19 cellular contexts compared by ENCODE assay signal in the genomic region with DNA sequence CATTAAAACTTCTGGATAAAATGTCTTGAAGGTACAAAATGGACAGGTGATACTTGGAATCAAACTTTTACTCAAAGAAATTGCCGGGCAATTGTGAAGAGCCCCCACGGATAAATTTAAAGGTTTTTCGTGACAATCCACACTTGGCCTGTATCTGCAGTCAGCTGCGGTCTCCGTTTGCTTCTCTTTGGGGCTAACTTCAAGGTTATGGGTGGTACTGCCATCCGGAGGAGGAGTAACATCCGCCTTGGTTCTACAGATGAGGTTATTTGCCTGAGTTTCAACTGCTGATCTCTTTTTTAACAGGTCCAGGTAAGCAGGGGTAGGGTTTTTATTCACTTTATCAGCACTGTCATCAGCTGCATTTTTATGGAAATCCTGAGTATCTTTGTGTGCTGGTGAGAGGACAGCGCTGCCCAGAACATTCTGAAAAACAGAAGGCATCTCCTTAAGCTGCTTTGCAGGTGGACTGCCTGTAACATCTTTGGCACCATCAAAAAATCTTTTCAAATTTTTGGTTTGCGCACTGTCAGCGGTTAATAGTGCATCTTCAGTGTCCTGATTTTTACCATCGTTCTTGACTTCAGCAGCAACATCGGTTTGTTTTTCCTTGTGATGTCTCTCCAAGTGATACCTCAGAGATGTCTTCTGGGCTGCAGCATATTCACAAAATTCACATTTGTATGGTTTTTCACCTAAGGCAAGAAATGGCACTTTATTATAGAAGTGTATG. TPM values are rescaled to one million over a fixed set of nuclear protein-coding genes. Genes with fewer than 3 reads are reported as not detected.
DNase-seq lines count a peak whose midpoint lies in the region; ATAC-seq lines count a peak whose summit lies in the region.
"Had no signal": no experiment of that assay in that cellular context is flagged by ENCODE, and none has a peak within 500 bp of the region (broad histone marks: within the 10 kb centered on the region; RNA-seq: fewer than 3 reads in every experiment).

No MANE protein-coding gene starts in this region.

- no peak overlapping the region for H2BK120ac ChIP-seq in mesendoderm (ENCODE audit: low read depth, low read length)

- H3K56ac ChIP-seq in mesendoderm (ENCODE audit: low read length), result no peak overlapping the region

- H3K4me1 Mint-ChIP-seq in activated naive CD4-positive, alpha-beta T cell treated with anti-CD3 and anti-CD28 coated beads, Interleukin-2, amount 10 ng/mL, durations not matched to agents 7 days and 5 days, result peaks cover 86% of the 10 kb centered on the region
- H3K4me1 Mint-ChIP-seq in IgD-negative memory B cell, result peaks cover 32 to 56% (median 39%) of the 10 kb centered on the region in 3 donors
- peaks cover 86% of the 10 kb centered on the region for H3K4me1 Mint-ChIP-seq in activated naive CD8-positive, alpha-beta T cell treated with anti-CD3 and anti-CD28 coated beads for 36 hours

- no peak overlapping the region for H2BK15ac ChIP-seq in mesendoderm (replicated peaks; ENCODE audit: low read depth)

- H3K27ac Mint-ChIP-seq in activated naive CD4-positive, alpha-beta T cell treated with anti-CD3 and anti-CD28 coated beads, Interleukin-2, amount 10 ng/mL, durations not matched to agents 7 days and 5 days, result peak overlapping the region; percentile 73
- peak overlapping the region; percentile 54 to 84 (median 76) for H3K27ac Mint-ChIP-seq in IgD-negative memory B cell
- H3K27ac Mint-ChIP-seq in activated naive CD8-positive, alpha-beta T cell treated with anti-CD3 and anti-CD28 coated beads for 36 hours, result peak overlapping the region; percentile 92

- no peaks in the 10 kb centered on the region for H3K27me3 ChIP-seq in mesendoderm (ENCODE audit: insufficient read depth, low read length, poor library complexity)
- H3K27me3 ChIP-seq: colonic mucosa had no signal

- peaks cover 20% of the 10 kb centered on the region for H3K79me1 ChIP-seq in mesendoderm (ENCODE audit: low read length)

- DNase-seq in activated naive CD4-positive, alpha-beta T cell treated with anti-CD3 and anti-CD28 coated beads, Interleukin-2, amount 10 ng/mL, durations not matched to agents 7 days and 5 days, result no peak
- no peak for DNase-seq in activated naive CD4-positive, alpha-beta T cell treated with anti-CD3 and anti-CD28 coated beads, Interleukin-2, amount 50 U/mL, for 16 hours
- no peak for DNase-seq in activated naive CD8-positive, alpha-beta T cell treated with anti-CD3 and anti-CD28 coated beads for 36 hours
- DNase-seq in stimulated activated CD8-positive, alpha-beta memory T cell treated with anti-CD3 and anti-CD28 coated beads, Interleukin-4, amount 100 ng/mL, for 48 hours, result peak; percentile 26
- DNase-seq in G401 (ENCODE audit: low spot score) (no peak), mesendoderm (no peak)
- DNase-seq: activated CD4-positive, CD25-positive, alpha-beta regulatory T cell treated with anti-CD3 and anti-CD28 coated beads, Interleukin-2, amount 50 U/mL, for 72 hours; COR-L47; EL; kidney glomerular epithelial cell; MV-4-11; NCI-H2029 treated with DMSO at 0.1 percent for 48 hours; NCI-H510A; occipital lobe; SIG-M5 had no signal

- H3K27me3 Mint-ChIP-seq in activated naive CD4-positive, alpha-beta T cell treated with anti-CD3 and anti-CD28 coated beads, Interleukin-2, amount 10 ng/mL, durations not matched to agents 7 days and 5 days, result no peaks in the 10 kb centered on the region
- no peaks in the 10 kb centered on the region for H3K27me3 Mint-ChIP-seq in IgD-negative memory B cell
- H3K27me3 Mint-ChIP-seq in activated naive CD8-positive, alpha-beta T cell treated with anti-CD3 and anti-CD28 coated beads for 36 hours, result no peaks in the 10 kb centered on the region

- no CpG with 5 or more reads among the region's 12 CpGs for WGBS in mesendoderm (ENCODE audit: extremely low coverage, insufficient coverage, low lambda C conversion rate)

- no peak overlapping the region for H3K27ac ChIP-seq in mesendoderm (ENCODE audit: low read depth, low read length)
- H3K27ac ChIP-seq: colonic mucosa had no signal

- ATAC-seq in HG02623 (IDR thresholded peaks at IDR 0.05; ENCODE audit: unreplicated experiment), result no peak

- no peak overlapping the region for H2BK5ac ChIP-seq in mesendoderm (ENCODE audit: low read length)

- H3K79me2 ChIP-seq in mesendoderm (ENCODE audit: control insufficient read depth, insufficient read depth, low read length), result peaks cover 82% of the 10 kb centered on the region

- H3K4me2 ChIP-seq in mesendoderm (ENCODE audit: low read length), result no peak overlapping the region

- no peak overlapping the region for H3K23ac ChIP-seq in mesendoderm (ENCODE audit: low read length)

- H4K8ac ChIP-seq in mesendoderm (ENCODE audit: low read depth, low read length), result no peak overlapping the region

- H3K18ac ChIP-seq in mesendoderm (ENCODE audit: low read length), result no peak overlapping the region

- CTCF ChIA-PET in activated naive CD4-positive, alpha-beta T cell treated with anti-CD3 and anti-CD28 coated beads, Interleukin-2, amount 10 ng/mL, durations not matched to agents 7 days and 5 days (lab: Charles Lee), result interaction anchor here (0.6 to 1.7 kb wide), 5 partner anchors 101 to 365 kb away, joined by 3 read pairs; no protein-coding TSS in a partner anchor

- no peak overlapping the region for H3K4me3 Mint-ChIP-seq in activated naive CD4-positive, alpha-beta T cell treated with anti-CD3 and anti-CD28 coated beads, Interleukin-2, amount 10 ng/mL, durations not matched to agents 7 days and 5 days
- no peak overlapping the region for H3K4me3 Mint-ChIP-seq in IgD-negative memory B cell
- peak overlapping the region; percentile 65 for H3K4me3 Mint-ChIP-seq in activated naive CD8-positive, alpha-beta T cell treated with anti-CD3 and anti-CD28 coated beads for 36 hours

- H3K4ac ChIP-seq in mesendoderm (ENCODE audit: low read depth, low read length), result no peak overlapping the region

- H3K4me3 ChIP-seq in mesendoderm (ENCODE audit: low read length), result no peak overlapping the region
- H3K4me3 ChIP-seq: colonic mucosa had no signal

- H3K36me3 ChIP-seq in mesendoderm (ENCODE audit: control insufficient read depth, insufficient read depth, low read length), result peaks cover 22% of the 10 kb centered on the region

- H2AK5ac ChIP-seq in mesendoderm (ENCODE audit: low read length), result no peak overlapping the region

- H3K4me1 ChIP-seq in mesendoderm (ENCODE audit: control insufficient read depth, low read depth, low read length), result no peaks in the 10 kb centered on the region

- no peak overlapping the region for H3K9ac ChIP-seq in mesendoderm (ENCODE audit: low read length)

- in situ Hi-C loops in G401 (cut with HindIII; ENCODE audit: low sequenced_read_pairs), result no loop called here

- no peak overlapping the region for H4K5ac ChIP-seq in mesendoderm (ENCODE audit: low read length)

- peaks cover 89% of the 10 kb centered on the region for H3K36me3 Mint-ChIP-seq in activated naive CD4-positive, alpha-beta T cell treated with anti-CD3 and anti-CD28 coated beads, Interleukin-2, amount 10 ng/mL, durations not matched to agents 7 days and 5 days
- peaks cover 2% of the 10 kb centered on the region for H3K36me3 Mint-ChIP-seq in IgD-negative memory B cell
- H3K36me3 Mint-ChIP-seq in activated naive CD8-positive, alpha-beta T cell treated with anti-CD3 and anti-CD28 coated beads for 36 hours, result peaks cover 91% of the 10 kb centered on the region

- no peaks in the 10 kb centered on the region for H3K9me3 Mint-ChIP-seq in activated naive CD4-positive, alpha-beta T cell treated with anti-CD3 and anti-CD28 coated beads, Interleukin-2, amount 10 ng/mL, durations not matched to agents 7 days and 5 days
- H3K9me3 Mint-ChIP-seq in IgD-negative memory B cell, result no peaks in the 10 kb centered on the region
- no peaks in the 10 kb centered on the region for H3K9me3 Mint-ChIP-seq in activated naive CD8-positive, alpha-beta T cell treated with anti-CD3 and anti-CD28 coated beads for 36 hours
- H3K9me3 Mint-ChIP-seq: activated T-helper 1 cell treated with anti-CD3 and anti-CD28 coated beads, Interleukin-12 subunit alpha, Interleukin-12 subunit beta, Interleukin-2, Interleukin-4 antibody, amounts not matched to agents 30 ng/mL and 10 ng/mL and 1 ng/mL, durations not matched to agents 14 hours and 24 hours and 36 hours had no signal

RNA-seq across cellular contexts. Expression of a gene that starts 16.9 kb away (rescaled TPM):
- polyA plus RNA-seq in IgD-negative memory B cell, result 29.9 TPM
- total RNA-seq in activated naive CD8-positive, alpha-beta T cell treated with anti-CD3 and anti-CD28 coated beads for 36 hours, result 10 to 100 TPM; 55.6 to 59.0 TPM
- total RNA-seq in G401 (2014; rRNA removed; shearing (Covaris generic)), result 63.4 and 79.3 TPM in 2 replicates
- 22.0 TPM for polyA plus RNA-seq in mesendoderm (2013, experiment 1 of 2)
- 21.5 TPM for polyA plus RNA-seq in mesendoderm (2013, experiment 2 of 2)
